Comparison of ENCODE assay signal across 1 cellular context in genomic region chr18:25288340-25288955, GRCh38.
TF ChIP-seq lines count a peak whose summit lies in the region.

No MANE protein-coding gene starts in this region.

TF ChIP-seq in endothelial cell of umbilical vein, 7 proteins besides CTCF, POLR2A, EP300 and RAD21:
- TF ChIP-seq EZH2 (IDR thresholded peaks at IDR 0.05; ENCODE audit: borderline replicate concordance, low read depth, low read length, severe bottlenecking) (no peak), GATA2 (IDR thresholded peaks at IDR 0.05; ENCODE audit: insufficient read depth, insufficient read length, low read depth, low read length) (no peak), MYC (IDR thresholded peaks at IDR 0.05; ENCODE audit: low read depth, low read length) (no peak), POLR2AphosphoS5 (IDR thresholded peaks at IDR 0.05; ENCODE audit: insufficient read depth, low read depth, low read length) (no peak), MAX (IDR thresholded peaks at IDR 0.05; ENCODE audit: insufficient read depth, insufficient read length) (no peak), JUN (IDR thresholded peaks at IDR 0.05; ENCODE audit: borderline replicate concordance, insufficient read depth, insufficient read length, low read depth) (no peak), FOS (IDR thresholded peaks at IDR 0.05; ENCODE audit: borderline replicate concordance, insufficient read depth, low read length) (no peak)
